ENCODE assay signal across 27 cellular contexts in genomic region chr12:1494856-1495255, GRCh38.
"Had no signal": no experiment of that assay in that cellular context is flagged by ENCODE, and none has a peak within 500 bp of the region (broad histone marks: within the 10 kb centered on the region; RNA-seq: fewer than 3 reads in every experiment).

No MANE protein-coding gene starts in this region.

- H3K4me2 ChIP-seq: neural progenitor cell, smooth muscle cell had no signal

- H3K9me3 Mint-ChIP-seq: mesothelial cell of epicardium; natural killer cell; stimulated activated memory B cell treated with anti-CD40 and anti-IgM and Interleukin-4, amounts not matched to agents 10 μg/mL and 1 μg/mL and 100 μg/mL, for 72 hours; stimulated activated naive CD8-positive, alpha-beta T cell treated with anti-CD3 and anti-CD28 coated beads, Interleukin-15, amount 100 ng/mL, for 72 hours; type B pancreatic cell had no signal

- ATAC-seq: left colon; left lung; natural killer cell; pancreas; psoas muscle; right lobe of liver; stimulated activated memory B cell treated with anti-CD40 and anti-IgM and Interleukin-4, amounts not matched to agents 10 μg/mL and 1 μg/mL and 100 μg/mL, for 72 hours; stimulated activated naive CD8-positive, alpha-beta T cell treated with anti-CD3 and anti-CD28 coated beads, Interleukin-15, amount 100 ng/mL, for 72 hours had no signal

- H3K4me3 ChIP-seq: left lung, lung, neural progenitor cell, pancreas, psoas muscle, right lobe of liver, smooth muscle cell, tibial nerve, uterus had no signal

- H3K9ac ChIP-seq: neural progenitor cell had no signal

- H3K9me3 ChIP-seq: left lung, pancreas, psoas muscle, right lobe of liver, tibial nerve, uterus had no signal

- H3K4me1 Mint-ChIP-seq: naive B cell; natural killer cell; stimulated activated memory B cell treated with anti-CD40 and anti-IgM and Interleukin-4, amounts not matched to agents 10 μg/mL and 1 μg/mL and 100 μg/mL, for 72 hours; stimulated activated naive CD8-positive, alpha-beta T cell treated with anti-CD3 and anti-CD28 coated beads, Interleukin-15, amount 100 ng/mL, for 72 hours had no signal

- H3K27me3 ChIP-seq: left lung, neural progenitor cell, pancreas, right lobe of liver, tibial nerve, uterus had no signal

- H3K27ac Mint-ChIP-seq: mesothelial cell of epicardium; natural killer cell; nephron progenitor cell; neural progenitor cell; stimulated activated memory B cell treated with anti-CD40 and anti-IgM and Interleukin-4, amounts not matched to agents 10 μg/mL and 1 μg/mL and 100 μg/mL, for 72 hours; stimulated activated naive CD8-positive, alpha-beta T cell treated with anti-CD3 and anti-CD28 coated beads, Interleukin-15, amount 100 ng/mL, for 72 hours; type B pancreatic cell had no signal

- DNase-seq: hippocampal formation; kidney; left colon; left lung; mesendoderm; naive B cell; natural killer cell; nephron progenitor cell; pancreas; posterior cingulate gyrus; psoas muscle; right lobe of liver; stimulated activated CD4-positive, alpha-beta T cell treated with anti-CD3 and anti-CD28 coated beads, Interleukin-1b, Interleukin-23, amount 100 ng/mL, for 48 hours; stimulated activated CD4-positive, alpha-beta T cell treated with anti-CD3 and anti-CD28 coated beads, Interleukin-2, amount 100 ng/mL, for 48 hours; stimulated activated CD4-positive, alpha-beta T cell treated with anti-CD3 and anti-CD28 coated beads, Interleukin-4, amount 100 ng/mL, for 4 hours; stimulated activated CD8-positive, alpha-beta memory T cell treated with anti-CD3 and anti-CD28 coated beads, Interleukin-4, amount 100 ng/mL, for 48 hours; stimulated activated naive CD4-positive, alpha-beta T cell treated with Interleukin-2 at 50 U/mL for 16 hours; stimulated activated naive CD8-positive, alpha-beta T cell treated with anti-CD3 and anti-CD28 coated beads, Interleukin-15, amount 100 ng/mL, for 72 hours; substantia nigra; uterus had no signal

- H3K36me3 Mint-ChIP-seq: natural killer cell had no signal

- H3K27me3 Mint-ChIP-seq: naive B cell; stimulated activated naive CD8-positive, alpha-beta T cell treated with anti-CD3 and anti-CD28 coated beads, Interleukin-15, amount 100 ng/mL, for 72 hours; type B pancreatic cell had no signal

- H3K27ac ChIP-seq: left lung, neural progenitor cell, pancreas, psoas muscle, right lobe of liver, tibial nerve, uterus had no signal

- H2AFZ ChIP-seq: neural progenitor cell had no signal

- H3K4me1 ChIP-seq: left lung, neural progenitor cell, right lobe of liver, uterus had no signal

- H3K36me3 ChIP-seq: neural progenitor cell, pancreas, right lobe of liver, uterus had no signal

- H3K4me3 Mint-ChIP-seq: mesothelial cell of epicardium; naive B cell; natural killer cell; nephron progenitor cell; neural progenitor cell; stimulated activated memory B cell treated with anti-CD40 and anti-IgM and Interleukin-4, amounts not matched to agents 10 μg/mL and 1 μg/mL and 100 μg/mL, for 72 hours; stimulated activated naive CD8-positive, alpha-beta T cell treated with anti-CD3 and anti-CD28 coated beads, Interleukin-15, amount 100 ng/mL, for 72 hours; type B pancreatic cell had no signal
